ENCODE assay signal across 22 cellular contexts in the genomic region with DNA sequence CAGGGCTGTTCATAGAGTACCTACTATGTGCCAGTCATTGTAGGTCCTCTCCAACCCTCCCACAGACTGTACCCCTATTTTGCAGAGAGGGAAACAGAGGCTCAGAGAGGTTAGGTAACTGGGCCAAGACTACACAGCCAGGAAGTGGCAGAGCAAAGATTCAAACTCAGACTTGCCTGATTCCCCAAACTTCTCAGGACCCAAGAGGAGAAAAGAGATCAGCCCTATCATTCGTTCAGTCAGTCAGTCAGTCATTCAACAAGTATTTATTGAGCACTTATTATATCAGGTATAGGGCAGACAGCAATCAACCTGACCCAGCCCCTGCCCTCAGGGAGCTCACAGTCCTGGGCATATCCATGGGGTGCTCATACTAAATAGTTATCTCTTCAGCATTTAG. TPM values are rescaled to one million over a fixed set of nuclear protein-coding genes. Genes with fewer than 3 reads are reported as not detected.
DNase-seq lines count a peak whose midpoint lies in the region; ATAC-seq, FAIRE-seq and TF ChIP-seq lines count a peak whose summit lies in the region.
"Had no signal": no experiment of that assay in that cellular context is flagged by ENCODE, and none has a peak within 500 bp of the region (broad histone marks: within the 10 kb centered on the region; RNA-seq: fewer than 3 reads in every experiment).

No MANE protein-coding gene starts in this region.

- DNase-seq in HepG2 (ENCODE audit: low spot score) (no peak), right lobe of liver (no peak), esophagus squamous epithelium (lab: John Stamatoyannopoulos, UW) (no peak), psoas muscle (no peak), type B pancreatic cell (ENCODE audit: extremely low spot score, unreplicated experiment) (no peak), cerebellar nuclear complex (lab: John Stamatoyannopoulos, UW) (no peak), body of pancreas (no peak)
- DNase-seq: 8988T; CD4-positive, CD25-positive, alpha-beta regulatory T cell; EL; GF-D8; MM.1S; NCI-H1048; NCI-H1417 treated with DMSO at 0.1 percent for 48 hours; NCI-H187; NCI-H2107; NCI-H2227 treated with DMSO at 0.1 percent for 48 hours; NCI-H510A treated with DMSO at 0.1 percent for 48 hours; NCI-H774; NK-92 treated with Interleukin-12 subunit alpha and Interleukin-12 subunit beta, amount 100 ng/mL, for 24 hours had no signal

- no peaks in the 10 kb centered on the region for H3K79me2 ChIP-seq in HepG2 (ENCODE audit: insufficient read depth, low read length)

- H3K9me3 Mint-ChIP-seq in type B pancreatic cell, result peaks cover 3% of the 10 kb centered on the region

- ATAC-seq in HepG2 (no peak), right lobe of liver (no peak), psoas muscle (no peak), HG03196 (IDR thresholded peaks at IDR 0.05; ENCODE audit: unreplicated experiment) (no peak), body of pancreas (no peak)
- ATAC-seq: Panc1 had no signal

- H3K27me3 Mint-ChIP-seq in type B pancreatic cell, result peaks cover 3% of the 10 kb centered on the region

- peak overlapping the region; percentile 21 for H3K27ac Mint-ChIP-seq in type B pancreatic cell

- H3K4me3 ChIP-seq in HepG2 (replicated peaks in 1 of 3; ENCODE audit: insufficient read depth in 1 of 3, low read depth in 2 of 3, low read length in 3 of 3) (no peak overlapping the region), right lobe of liver (no peak overlapping the region), esophagus squamous epithelium (no peak overlapping the region), psoas muscle (no peak overlapping the region), body of pancreas (no peak overlapping the region)

- H3K9me3 ChIP-seq in HepG2 (ENCODE audit: low read length) (no peaks in the 10 kb centered on the region), right lobe of liver (no peaks in the 10 kb centered on the region), esophagus squamous epithelium (no peaks in the 10 kb centered on the region), psoas muscle (no peaks in the 10 kb centered on the region), body of pancreas (no peaks in the 10 kb centered on the region)

- 92% methylated on average over 1 of the region's 1 CpG for WGBS in HepG2 (ENCODE audit: low lambda C conversion rate)
- whole genome bisulfite sequencing in right lobe of liver (ENCODE audit: insufficient coverage, low coverage, low lambda C conversion rate, missing lambda C conversion rate), result 83% methylated on average over 1 of the region's 1 CpG
- 67 to 86% methylated on average over 1 of the region's 1 CpG for WGBS in esophagus squamous epithelium, 2 donors
- 96 to 97% (median 96%) methylated on average over 1 of the region's 1 CpG for WGBS in psoas muscle, 3 donors
- 83 to 92% methylated on average over 1 of the region's 1 CpG for WGBS in body of pancreas, 2 donors

- no peak overlapping the region for H3K4me3 Mint-ChIP-seq in type B pancreatic cell
- H3K4me3 Mint-ChIP-seq: CD4-positive, CD25-positive, alpha-beta regulatory T cell had no signal

- H3K4me1 ChIP-seq in HepG2 (ENCODE audit: insufficient read depth, low read length), result peaks cover 89% of the 10 kb centered on the region
- peaks cover 0 to 15% (median 10%) of the 10 kb centered on the region in 4 donors for H3K4me1 ChIP-seq in right lobe of liver
- peaks cover 20 to 61% (median 44%) of the 10 kb centered on the region in 3 donors for H3K4me1 ChIP-seq in esophagus squamous epithelium
- H3K4me1 ChIP-seq in psoas muscle, result peaks cover 31% of the 10 kb centered on the region
- peaks cover 11% of the 10 kb centered on the region for H3K4me1 ChIP-seq in body of pancreas

- TF ChIP-seq POLR2A in HepG2 (IDR thresholded peaks at IDR 0.05; ENCODE audit: insufficient read depth in 1 of 2, low read depth in 2 of 2, low read length in 2 of 2) (no peak), right lobe of liver (IDR thresholded peaks at IDR 0.05) (no peak), esophagus squamous epithelium (IDR thresholded peaks at IDR 0.05) (no peak), body of pancreas (IDR thresholded peaks at IDR 0.05) (no peak)

- no peak for TF ChIP-seq CTCF in HepG2 (CRISPR knock-in tag; IDR thresholded peaks at IDR 0.05)
- no peak for TF ChIP-seq CTCF in right lobe of liver (IDR thresholded peaks at IDR 0.05)
- TF ChIP-seq CTCF in esophagus squamous epithelium (IDR thresholded peaks at IDR 0.05), result no peak
- TF ChIP-seq CTCF in psoas muscle (IDR thresholded peaks at IDR 0.05), result no peak
- no peak for TF ChIP-seq CTCF in type B pancreatic cell (conservative IDR thresholded peaks at IDR 0.05)
- no peak for TF ChIP-seq CTCF in body of pancreas (IDR thresholded peaks at IDR 0.05)

- H3K36me3 ChIP-seq in HepG2 (replicated peaks in 1 of 2; ENCODE audit: control insufficient read depth in 1 of 2, insufficient read depth in 2 of 2, low read length in 2 of 2) (no peaks in the 10 kb centered on the region), right lobe of liver (no peaks in the 10 kb centered on the region), esophagus squamous epithelium (no peaks in the 10 kb centered on the region), psoas muscle (ENCODE audit: insufficient read depth in 1 of 2, low read depth in 1 of 2) (no peaks in the 10 kb centered on the region), body of pancreas (replicated peaks in 1 of 2; ENCODE audit: insufficient read depth in 1 of 2, low read depth in 2 of 2) (no peaks in the 10 kb centered on the region)

- H3K27me3 ChIP-seq in HepG2 (ENCODE audit: control insufficient read depth in 1 of 2, insufficient read depth in 2 of 2, low read length in 2 of 2), result no peaks in the 10 kb centered on the region
- no peaks in the 10 kb centered on the region for H3K27me3 ChIP-seq in right lobe of liver
- no peaks in the 10 kb centered on the region for H3K27me3 ChIP-seq in esophagus squamous epithelium
- no peaks in the 10 kb centered on the region for H3K27me3 ChIP-seq in psoas muscle (ENCODE audit: insufficient read depth in 3 of 3, low read length in 2 of 3)
- no peaks in the 10 kb centered on the region for H3K27me3 ChIP-seq in body of pancreas

- in situ Hi-C loops in HepG2 (cut with HindIII; ENCODE audit: extremely low pct_ligation_motif_present, low pct_unique_long_range_greater_than_20kb), result no loop called here

- no peak overlapping the region for H3K9ac ChIP-seq in HepG2 (ENCODE audit: insufficient read depth, low read depth, low read length)

- FAIRE-seq in HepG2 (lab: Jason Lieb, UNC), result no peak

- H3K4me1 Mint-ChIP-seq in type B pancreatic cell (ENCODE audit: unreplicated experiment), result peaks cover 13% of the 10 kb centered on the region

- no peak for TF ChIP-seq RAD21 in HepG2 (CRISPR knock-in tag; IDR thresholded peaks at IDR 0.05)

- BruUV-seq in HepG2 (replicated peaks; lab: Mats Ljungman, UMichigan), result no TSS peak

- H3K36me3 Mint-ChIP-seq in type B pancreatic cell, result no peaks in the 10 kb centered on the region
- H3K36me3 Mint-ChIP-seq: CD4-positive, CD25-positive, alpha-beta regulatory T cell had no signal

- intact Hi-C loops in HepG2 (cut with micrococcal nuclease; ENCODE audit: unreplicated experiment), result loop anchor here (5.0 kb wide), 2 partner anchors 39 to 79 kb away; partner anchors contain the start of gene CORO1C
- intact Hi-C loops in right lobe of liver (cut with DNase I), result no loop called here
- intact Hi-C loops in esophagus squamous epithelium (cut with DNase I), result no loop called here
- intact Hi-C loops in psoas muscle (cut with DNase I), result loop anchor here in 1 of 2 donors (5.0 kb wide), 1 partner anchor 39 kb away; the partner anchor contains the start of gene CORO1C
- intact Hi-C loops in body of pancreas (cut with DNase I), result no loop called here

- no peak overlapping the region for H2AFZ ChIP-seq in HepG2 (ENCODE audit: low read length)

- no peak overlapping the region for H3K27ac ChIP-seq in HepG2 (ENCODE audit: extremely low read length, insufficient read depth, low read length)
- H3K27ac ChIP-seq in right lobe of liver, result no peak overlapping the region
- H3K27ac ChIP-seq in esophagus squamous epithelium, result peak overlapping the region in 3 of 4 donors; percentile 25 to 50 (median 41)
- H3K27ac ChIP-seq in psoas muscle, result peak overlapping the region; percentile 78
- no peak overlapping the region for H3K27ac ChIP-seq in body of pancreas

- POLR2A ChIA-PET in HepG2 (lab: Yijun Ruan, JAX), result no interaction called here

- no peaks in the 10 kb centered on the region for H4K20me1 ChIP-seq in HepG2 (ENCODE audit: insufficient read depth, low read length)

- no peak for TF ChIP-seq EP300 in HepG2 (IDR thresholded peaks at IDR 0.05; ENCODE audit: low read depth in 2 of 2, low read length in 2 of 2)
- no peak for TF ChIP-seq EP300 in HepG2 (CRISPR knock-in tag; IDR thresholded peaks at IDR 0.05; ENCODE audit: borderline replicate concordance)

- CTCF ChIA-PET in HepG2 (lab: Yijun Ruan, JAX; ENCODE audit: low intra/inter-chr PET ratio, low total read pairs), result no interaction called here

- H3K4me2 ChIP-seq in HepG2 (ENCODE audit: low read depth, low read length), result no peak overlapping the region

RNA-seq across cellular contexts. Expression of gene CORO1C, which starts 39.6 kb away (rescaled TPM):
- total RNA-seq in HepG2 (2016; rRNA removed; fragmentation: Illumina TruSeq; extraction: Trizol) (73.7 and 128 TPM in 2 replicates), right lobe of liver (100 to 1,000 TPM in 1 of 6 experiments, 10 to 100 TPM in 5; 36.6 to 100 (median 57.5) TPM), esophagus squamous epithelium (100 to 1,000 TPM in 3 of 4 donors, 10 to 100 TPM in 1; 67.2 to 142 (median 114) TPM), psoas muscle (10 to 100 TPM; 32.4 to 67.1 (median 59.2) TPM), type B pancreatic cell (ENCODE audit: low replicate concordance) (87.9 and 103 TPM in 2 replicates), body of pancreas (10 to 100 TPM; 26.7 to 27.4 TPM)
- total RNA-seq in HepG2 (2016; cell fraction: cytosol; rRNA removed; fragmentation: Illumina TruSeq; extraction: Trizol; ENCODE audit: low read depth), result 21.0 and 28.0 TPM in 2 replicates
- 70.7 and 135 TPM in 2 replicates for total RNA-seq in HepG2 (2016; cell fraction: insoluble cytoplasmic fraction; rRNA removed; fragmentation: Illumina TruSeq; extraction: Trizol)
- 29.9 and 30.4 TPM in 2 replicates for total RNA-seq in HepG2 (2016; cell fraction: membrane; rRNA removed; fragmentation: Illumina TruSeq; extraction: Trizol)
- 66.4 and 67.4 TPM in 2 replicates for total RNA-seq in HepG2 (2016; cell fraction: nucleus; rRNA removed; fragmentation: Illumina TruSeq; extraction: Trizol)
- polyA plus RNA-seq in HepG2 (2011; rRNA removed) (116 and 131 TPM in 2 replicates), psoas muscle (10 to 100 TPM; 16.9 to 40.5 (median 19.4) TPM)
- polyA plus RNA-seq in HepG2 (2011; cell fraction: cytosol; rRNA removed), result 95.2 and 104 TPM in 2 replicates
- polyA plus RNA-seq in HepG2 (2011; cell fraction: nucleus; rRNA removed), result 66.8 and 86.4 TPM in 2 replicates
- 68.8 and 74.2 TPM in 2 replicates for polyA plus RNA-seq in HepG2 (2012)
- polyA plus RNA-seq in HepG2 (2016; cell fraction: cytosol; fragmentation: Illumina TruSeq; extraction: Trizol; ENCODE audit: low read depth), result 5.3 and 6.6 TPM in 2 replicates
- 202 and 219 TPM in 2 replicates for polyA plus RNA-seq in HepG2 (2016; cell fraction: insoluble cytoplasmic fraction; fragmentation: Illumina TruSeq; extraction: Trizol; ENCODE audit: low read depth)
- 17.3 and 18.7 TPM in 2 replicates for polyA plus RNA-seq in HepG2 (2016; cell fraction: membrane; fragmentation: Illumina TruSeq; extraction: Trizol; ENCODE audit: low read depth)
- 93.1 and 94.0 TPM in 2 replicates for polyA plus RNA-seq in HepG2 (2016; cell fraction: nucleus; fragmentation: Illumina TruSeq; extraction: Trizol; ENCODE audit: insufficient read depth, low read depth)
- 321 and 493 TPM in 2 replicates for polyA minus RNA-seq in HepG2 (2011; rRNA and poly(A)+ RNA removed; ENCODE audit: low replicate concordance)
- polyA minus RNA-seq in HepG2 (2011; cell fraction: cytosol; rRNA and poly(A)+ RNA removed), result 108 and 148 TPM in 2 replicates
- polyA minus RNA-seq in HepG2 (2011; cell fraction: nucleus; rRNA and poly(A)+ RNA removed), result 132 and 144 TPM in 2 replicates

Comparison
In these comparisons a context has a peak if more than half of its experiments do, and no peak if none do; other contexts are left out.
1. H3K27ac ChIP-seq: peak in esophagus squamous epithelium (3 of 4) and psoas muscle (single experiment); none in HepG2 (single experiment), right lobe of liver (0 of 3) and body of pancreas (0 of 4).